Comparison of ENCODE assay signal across 8 cellular contexts in the genomic region with DNA sequence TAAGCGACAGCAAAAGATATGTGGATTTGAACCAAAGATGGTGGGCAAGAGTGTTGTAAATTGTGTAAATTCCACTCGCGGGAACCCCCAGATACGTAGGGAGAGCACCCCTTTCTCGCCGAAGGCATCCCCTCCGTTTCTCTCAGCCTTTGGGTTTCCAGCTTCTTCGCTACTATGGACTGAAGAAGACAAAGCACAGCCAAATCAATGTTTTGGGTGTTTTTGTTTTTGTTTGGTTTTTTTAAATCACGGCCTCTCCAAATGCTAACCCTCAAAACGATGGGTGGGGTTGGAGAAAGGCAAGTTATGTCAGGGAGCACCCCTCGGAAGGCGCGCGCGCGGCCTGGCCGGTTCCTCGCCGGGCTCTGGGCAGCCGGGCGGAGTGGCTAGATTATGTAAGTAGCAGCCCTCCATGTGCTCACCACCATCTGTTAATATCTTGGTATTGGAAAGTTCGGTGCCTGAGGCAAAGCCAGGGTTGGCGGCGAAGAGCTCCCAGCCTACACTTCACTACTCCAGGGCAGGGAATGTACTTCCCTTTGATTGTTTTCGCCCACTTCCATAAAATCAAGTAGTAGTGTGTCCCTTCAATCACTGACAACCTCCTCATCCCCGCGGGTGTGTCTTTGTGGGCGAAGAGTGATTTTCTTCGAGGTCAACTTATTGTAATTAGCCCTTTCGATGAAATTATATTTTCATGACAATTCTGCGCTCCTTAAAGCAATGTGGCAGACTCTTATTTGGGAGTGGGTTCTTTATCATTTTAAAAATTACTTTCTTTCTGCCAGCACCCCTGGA. TPM values are rescaled to one million over a fixed set of nuclear protein-coding genes. Genes with fewer than 3 reads are reported as not detected.
DNase-seq lines count a peak whose midpoint lies in the region; ATAC-seq and TF ChIP-seq lines count a peak whose summit lies in the region.

No MANE protein-coding gene starts in this region.

- POLR2A ChIA-PET in CD4-positive, alpha-beta memory T cell (lab: Charles Lee; ENCODE audit: partially characterized antibody): no interaction called here
- POLR2A ChIA-PET in T-cell (lab: Charles Lee): no interaction called here

- H3K27ac ChIP-seq in dorsolateral prefrontal cortex: peak overlapping the region in 47 of 59 donors; percentile 23 to 84 (median 69)
- H3K27ac ChIP-seq in CD4-positive, alpha-beta memory T cell (ENCODE audit: low read depth, low read length): no peak overlapping the region

- H3K27ac Mint-ChIP-seq in CD4-positive, alpha-beta memory T cell: peak overlapping the region in 1 of 7 donors; percentile 12
- H3K27ac Mint-ChIP-seq in T-cell: peak overlapping the region in 1 of 2 donors; percentile 27

- H2AFZ ChIP-seq in neuron (ENCODE audit: low read depth, low read length): peak overlapping the region; percentile 62

- peaks cover 0 to 40% (median 20%) of the 10 kb centered on the region in 8 donors for H3K9me3 Mint-ChIP-seq in CD4-positive, alpha-beta memory T cell
- H3K9me3 Mint-ChIP-seq in T-cell: peaks cover 0 to 6% (median 0%) of the 10 kb centered on the region in 3 donors

- CTCF ChIA-PET in CD4-positive, alpha-beta memory T cell (lab: Charles Lee; ENCODE audit: partially characterized antibody): no interaction called here
- CTCF ChIA-PET in T-cell (lab: Charles Lee): no interaction called here

- peaks cover 35% of the 10 kb centered on the region for H3K4me1 ChIP-seq in neuron (ENCODE audit: insufficient read depth, low read length)
- H3K4me1 ChIP-seq in CD4-positive, alpha-beta memory T cell (ENCODE audit: insufficient read depth, low read length): peaks cover 27% of the 10 kb centered on the region

- no peak for TF ChIP-seq CTCF in dorsolateral prefrontal cortex (IDR thresholded peaks at IDR 0.05 in 54 of 56, conservative IDR thresholded peaks at IDR 0.05 in 2 of 56; ENCODE audit: low read depth in 1 of 56, partially characterized antibody in 56 of 56)

- H3K4me3 ChIP-seq in dorsolateral prefrontal cortex (peak overlapping the region in 58 of 59 donors; percentile 29 to 79 (median 64)), neuron (ENCODE audit: low read length) (peak overlapping the region; percentile 46)
- H3K4me3 ChIP-seq in CD4-positive, alpha-beta memory T cell (ENCODE audit: low read length in 2 of 2): no peak overlapping the region

- peak; percentile 36 for DNase-seq in DMS53 treated with DMSO at 0.1 percent for 48 hours (lab: John Stamatoyannopoulos, UW; ENCODE audit: unreplicated experiment)
- peak; percentile 49 for DNase-seq in NCI-H146 treated with DMSO at 0.1 percent for 48 hours (lab: John Stamatoyannopoulos, UW; ENCODE audit: unreplicated experiment)
- DNase-seq in dorsolateral prefrontal cortex: peak in 1 of 10 donors; percentile 65
- DNase-seq in NCI-H446 treated with DMSO at 0.1 percent for 48 hours (lab: John Stamatoyannopoulos, UW): no peak
- DNase-seq in effector CD8-positive, alpha-beta T cell (lab: John Stamatoyannopoulos, UW): no peak
- DNase-seq in CD4-positive, alpha-beta memory T cell: no peak
- DNase-seq in T-cell: no peak

- peaks cover 22 to 45% (median 32%) of the 10 kb centered on the region in 4 donors for H3K4me1 Mint-ChIP-seq in CD4-positive, alpha-beta memory T cell
- H3K4me1 Mint-ChIP-seq in T-cell: peaks cover 51 to 60% (median 57%) of the 10 kb centered on the region in 3 donors

- intact Hi-C loops in dorsolateral prefrontal cortex (cut with DNase I): loop anchor here (2.0 to 10.0 kb wide), 5 partner anchors 96 to 739 kb away; no protein-coding TSS in a partner anchor
- intact Hi-C loops in CD4-positive, alpha-beta memory T cell (cut with micrococcal nuclease): loop anchor here (10.0 kb wide), 2 partner anchors 61 to 199 kb away; no protein-coding TSS in a partner anchor

- no peaks in the 10 kb centered on the region for H3K36me3 ChIP-seq in neuron (ENCODE audit: insufficient read depth, low read length)
- H3K36me3 ChIP-seq in CD4-positive, alpha-beta memory T cell (ENCODE audit: insufficient read depth, low read length): no peaks in the 10 kb centered on the region

- H3K27me3 ChIP-seq in dorsolateral prefrontal cortex: peaks cover 0 to 95% (median 60%) of the 10 kb centered on the region in 45 donors
- peaks cover 77% of the 10 kb centered on the region for H3K27me3 ChIP-seq in neuron (ENCODE audit: insufficient read depth, low read length)
- H3K27me3 ChIP-seq in CD4-positive, alpha-beta memory T cell (ENCODE audit: insufficient read depth, low read length): peaks cover 77% of the 10 kb centered on the region

- H3K27me3 Mint-ChIP-seq in CD4-positive, alpha-beta memory T cell: peaks cover 63 to 70% of the 10 kb centered on the region in 2 donors
- peaks cover 80 to 88% of the 10 kb centered on the region in 2 donors for H3K27me3 Mint-ChIP-seq in T-cell

- ATAC-seq in T-cell (replicated peaks in 1 of 4): no peak

- H3K4me3 Mint-ChIP-seq in CD4-positive, alpha-beta memory T cell: peak overlapping the region in 2 of 8 donors; percentile 10 to 23
- peak overlapping the region in 1 of 3 donors; percentile 91 for H3K4me3 Mint-ChIP-seq in T-cell

- peaks cover 5% of the 10 kb centered on the region in 2 donors for H3K36me3 Mint-ChIP-seq in CD4-positive, alpha-beta memory T cell
- no peaks in the 10 kb centered on the region for H3K36me3 Mint-ChIP-seq in T-cell

- H3K9me3 ChIP-seq in neuron (ENCODE audit: low read length): no peaks in the 10 kb centered on the region
- no peaks in the 10 kb centered on the region for H3K9me3 ChIP-seq in CD4-positive, alpha-beta memory T cell (ENCODE audit: control insufficient read depth in 1 of 2, low read length in 2 of 2)

RNA-seq across cellular contexts. Expression of gene PROX1, which starts 4.0 kb away (rescaled TPM):
- total RNA-seq in dorsolateral prefrontal cortex: 100 to 1,000 TPM in 1 of 120 experiments, 10 to 100 TPM in 119; 15.7 to 146 (median 33.4) TPM
- not detected for total RNA-seq in CD4-positive, alpha-beta memory T cell
- polyA plus RNA-seq in CD4-positive, alpha-beta memory T cell: not detected
- under 1 TPM in 4 of 5 donors, not detected in 1; 0.22 to 0.75 (median 0.29) TPM for total RNA-seq in T-cell

Comparison
In these comparisons a context has a peak if more than half of its experiments do, and no peak if none do; other contexts are left out.
1. DNase-seq: peak in DMS53 treated with DMSO at 0.1 percent for 48 hours (single experiment) and NCI-H146 treated with DMSO at 0.1 percent for 48 hours (single experiment); none in NCI-H446 treated with DMSO at 0.1 percent for 48 hours (single experiment), effector CD8-positive, alpha-beta T cell (single experiment), CD4-positive, alpha-beta memory T cell (0 of 5) and T-cell (0 of 34).
2. H3K4me3 ChIP-seq: peak in dorsolateral prefrontal cortex (58 of 59) and neuron (single experiment); none in CD4-positive, alpha-beta memory T cell (0 of 2).
3. RNA of gene PROX1, which starts 4.0 kb away (total RNA-seq): 15.7 to 146 TPM in dorsolateral prefrontal cortex; 0.22 to 0.75 TPM in T-cell and not detected in CD4-positive, alpha-beta memory T cell; every median in the first group is over 4 times any median in the second.